In the genomic region with DNA sequence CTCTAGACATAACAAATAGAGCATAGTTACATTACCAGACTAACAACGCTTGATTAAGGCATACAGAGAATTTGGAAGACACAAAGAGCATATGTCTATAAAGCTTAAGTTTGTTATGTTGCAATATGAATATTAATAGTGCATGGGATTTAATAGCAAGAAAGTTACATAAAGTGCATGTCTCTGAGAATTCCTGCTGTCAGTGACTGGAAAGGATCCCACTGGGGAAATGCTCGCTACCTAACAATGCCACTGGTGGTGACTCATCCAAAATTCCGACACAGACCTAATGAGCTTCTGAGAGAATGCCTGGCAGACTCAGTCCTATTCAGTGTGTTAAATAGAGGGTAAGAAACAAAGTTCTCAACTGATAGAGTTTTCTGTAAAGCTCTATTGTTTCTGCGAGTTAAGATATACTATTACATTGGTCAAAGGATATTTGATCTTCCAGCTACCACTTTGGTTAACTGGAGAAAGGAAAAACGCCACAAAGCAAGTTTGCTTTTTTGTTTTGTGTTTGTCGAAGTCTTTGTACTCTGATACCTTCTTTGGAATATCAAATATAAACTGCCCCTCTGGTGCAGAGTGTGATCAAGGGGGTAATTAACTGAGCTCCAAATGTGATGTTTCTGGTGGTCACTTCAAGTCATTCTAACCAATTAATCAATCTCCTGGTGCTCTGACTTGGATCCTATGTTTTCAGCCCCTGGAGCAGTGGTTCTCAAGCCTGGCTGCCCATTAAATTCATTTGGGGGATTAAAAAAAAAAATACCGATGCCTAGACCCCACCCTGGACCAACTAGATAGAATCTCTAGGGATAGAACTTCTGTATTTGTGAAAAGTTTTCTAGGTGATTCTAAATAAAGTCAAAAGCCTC, we compare ENCODE assay signal across 1 cellular context.
TF ChIP-seq lines count a peak whose summit lies in the region.

No MANE protein-coding gene starts in this region.

TF ChIP-seq in Ishikawa, 13 proteins besides CTCF, POLR2A, EP300 and RAD21 (continued from another document):
- TF ChIP-seq, protein P1, sequence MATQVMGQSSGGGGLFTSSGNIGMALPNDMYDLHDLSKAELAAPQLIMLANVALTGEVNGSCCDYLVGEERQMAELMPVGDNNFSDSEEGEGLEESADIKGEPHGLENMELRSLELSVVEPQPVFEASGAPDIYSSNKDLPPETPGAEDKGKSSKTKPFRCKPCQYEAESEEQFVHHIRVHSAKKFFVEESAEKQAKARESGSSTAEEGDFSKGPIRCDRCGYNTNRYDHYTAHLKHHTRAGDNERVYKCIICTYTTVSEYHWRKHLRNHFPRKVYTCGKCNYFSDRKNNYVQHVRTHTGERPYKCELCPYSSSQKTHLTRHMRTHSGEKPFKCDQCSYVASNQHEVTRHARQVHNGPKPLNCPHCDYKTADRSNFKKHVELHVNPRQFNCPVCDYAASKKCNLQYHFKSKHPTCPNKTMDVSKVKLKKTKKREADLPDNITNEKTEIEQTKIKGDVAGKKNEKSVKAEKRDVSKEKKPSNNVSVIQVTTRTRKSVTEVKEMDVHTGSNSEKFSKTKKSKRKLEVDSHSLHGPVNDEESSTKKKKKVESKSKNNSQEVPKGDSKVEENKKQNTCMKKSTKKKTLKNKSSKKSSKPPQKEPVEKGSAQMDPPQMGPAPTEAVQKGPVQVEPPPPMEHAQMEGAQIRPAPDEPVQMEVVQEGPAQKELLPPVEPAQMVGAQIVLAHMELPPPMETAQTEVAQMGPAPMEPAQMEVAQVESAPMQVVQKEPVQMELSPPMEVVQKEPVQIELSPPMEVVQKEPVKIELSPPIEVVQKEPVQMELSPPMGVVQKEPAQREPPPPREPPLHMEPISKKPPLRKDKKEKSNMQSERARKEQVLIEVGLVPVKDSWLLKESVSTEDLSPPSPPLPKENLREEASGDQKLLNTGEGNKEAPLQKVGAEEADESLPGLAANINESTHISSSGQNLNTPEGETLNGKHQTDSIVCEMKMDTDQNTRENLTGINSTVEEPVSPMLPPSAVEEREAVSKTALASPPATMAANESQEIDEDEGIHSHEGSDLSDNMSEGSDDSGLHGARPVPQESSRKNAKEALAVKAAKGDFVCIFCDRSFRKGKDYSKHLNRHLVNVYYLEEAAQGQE (IDR thresholded peaks at IDR 0.05; ENCODE audit: low read depth) = no peak; the same call in 1 of the 2 replicates
- TF ChIP-seq CEBPB (IDR thresholded peaks at IDR 0.05) = peak; percentile 94
- TF ChIP-seq, protein P2, sequence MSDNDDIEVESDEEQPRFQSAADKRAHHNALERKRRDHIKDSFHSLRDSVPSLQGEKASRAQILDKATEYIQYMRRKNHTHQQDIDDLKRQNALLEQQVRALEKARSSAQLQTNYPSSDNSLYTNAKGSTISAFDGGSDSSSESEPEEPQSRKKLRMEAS (IDR thresholded peaks at IDR 0.05) = peak; percentile 28; the same call in 1 of the 2 replicates
- TF ChIP-seq CREB1 (IDR thresholded peaks at IDR 0.05; ENCODE audit: low read depth) = peak; percentile 52; the same call in 1 of the 2 replicates
- peak; percentile 100 for TF ChIP-seq TCF12 (IDR thresholded peaks at IDR 0.05; ENCODE audit: low read depth)
- TF ChIP-seq TEAD4 (IDR thresholded peaks at IDR 0.05) = peak; percentile 100
- TF ChIP-seq ZBTB7A (IDR thresholded peaks at IDR 0.05; ENCODE audit: low read depth) = peak; percentile 53; the same call in 1 of the 2 replicates
- no peak for TF ChIP-seq EGR1 (IDR thresholded peaks at IDR 0.05)
